In genomic region chr5:104326966-104327365, GRCh38 we compare ENCODE assay signal across 19 cellular contexts.
"Had no signal": no experiment of that assay in that cellular context is flagged by ENCODE, and none has a peak within 500 bp of the region (broad histone marks: within the 10 kb centered on the region; RNA-seq: fewer than 3 reads in every experiment).

No MANE protein-coding gene starts in this region.

- H3K27me3 ChIP-seq: SJSA1 had no signal

- DNase-seq: KBM-7, MV-4-11, NCI-H1048, NCI-H1105, NCI-H1417, NCI-H1436 treated with DMSO at 0.1 percent for 48 hours, NCI-H1694, NCI-H187 treated with DMSO at 0.1 percent for 48 hours, NCI-H2029 treated with DMSO at 0.1 percent for 48 hours, NCI-H2171 treated with DMSO at 0.1 percent for 48 hours, NCI-H524, NCI-H526 treated with DMSO at 0.1 percent for 48 hours, NCI-H748 treated with DMSO at 0.1 percent for 48 hours, Right ventricle myocardium superior, RPMI8226, SIG-M5 had no signal

- FAIRE-seq: RCC 7860 had no signal

- H3K27ac ChIP-seq: SJSA1, SK-N-MC had no signal

- H3K36me3 ChIP-seq: SJSA1 had no signal

- H3K4me3 ChIP-seq: SJSA1, SK-N-MC had no signal

- H3K4me1 ChIP-seq: SJSA1 had no signal

- H3K9me3 ChIP-seq: SJSA1 had no signal
